ENCODE assay signal across 8 cellular contexts in the genomic region with DNA sequence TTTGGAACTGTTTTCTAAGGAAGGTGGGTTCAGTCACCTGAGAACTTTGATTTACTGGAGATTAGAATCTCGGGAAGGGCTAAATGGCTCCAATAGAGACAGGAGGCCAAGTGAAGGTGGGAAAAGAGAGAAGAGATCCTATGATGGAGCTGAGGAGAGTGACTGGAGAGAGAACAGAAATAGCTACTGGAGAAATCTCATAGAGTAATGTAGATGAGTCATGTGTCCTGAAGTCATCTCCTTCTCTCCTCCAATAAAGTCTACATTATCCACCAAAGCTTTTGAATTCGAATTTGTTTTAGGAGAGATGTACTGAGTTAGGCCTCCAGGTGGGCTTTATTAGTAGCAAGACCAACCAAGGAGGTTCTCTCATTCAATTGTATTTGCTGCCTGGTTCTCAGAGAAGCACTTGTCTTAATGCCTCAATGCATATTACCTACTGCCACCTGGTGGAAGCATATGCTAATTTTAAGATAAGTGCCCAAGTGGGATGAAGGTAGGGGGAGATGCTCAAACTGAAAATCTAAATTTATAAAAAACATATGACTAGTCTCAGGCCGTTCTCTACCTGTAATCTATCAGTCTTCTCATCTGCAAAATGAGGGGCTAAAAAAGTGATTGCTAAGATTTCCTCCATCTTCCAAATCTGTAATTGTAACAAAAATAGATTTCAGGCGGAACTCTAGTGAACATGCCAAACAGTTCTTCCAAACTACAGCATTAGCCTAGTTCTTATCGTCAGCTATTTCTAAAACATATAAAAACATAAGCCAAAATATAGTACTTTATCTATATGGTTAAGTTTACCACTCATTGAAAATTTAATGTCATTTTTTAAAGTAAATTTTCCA. TPM values are rescaled to one million over a fixed set of nuclear protein-coding genes. Genes with fewer than 3 reads are reported as not detected.
DNase-seq lines count a peak whose midpoint lies in the region; ATAC-seq and TF ChIP-seq lines count a peak whose summit lies in the region.

No MANE protein-coding gene starts in this region.

- no peaks in the 10 kb centered on the region for H3K9me3 ChIP-seq in ascending aorta

- no peak overlapping the region for H3K27ac Mint-ChIP-seq in activated naive CD4-positive, alpha-beta T cell treated with anti-CD3 and anti-CD28 coated beads, Interleukin-2, amount 10 ng/mL, durations not matched to agents 7 days and 5 days

- H3K4me1 ChIP-seq in ascending aorta: no peaks in the 10 kb centered on the region

- ATAC-seq in left lobe of liver: peak; percentile 85

- H3K4me1 Mint-ChIP-seq in activated naive CD4-positive, alpha-beta T cell treated with anti-CD3 and anti-CD28 coated beads, Interleukin-2, amount 10 ng/mL, durations not matched to agents 7 days and 5 days: peaks cover 33% of the 10 kb centered on the region

- no peaks in the 10 kb centered on the region for H3K27me3 ChIP-seq in ascending aorta

- H3K27me3 Mint-ChIP-seq in activated naive CD4-positive, alpha-beta T cell treated with anti-CD3 and anti-CD28 coated beads, Interleukin-2, amount 10 ng/mL, durations not matched to agents 7 days and 5 days: no peaks in the 10 kb centered on the region

- H3K27ac ChIP-seq in ascending aorta: no peak overlapping the region

- TF ChIP-seq CTCF in HFF-Myc (IDR thresholded peaks at IDR 0.05; ENCODE audit: low read depth, low read length, missing control alignments) (peak; percentile 66), ascending aorta (IDR thresholded peaks at IDR 0.05) (peak in 2 of 3 experiments; percentile 25 to 51)

- H3K9me3 Mint-ChIP-seq in activated naive CD4-positive, alpha-beta T cell treated with anti-CD3 and anti-CD28 coated beads, Interleukin-2, amount 10 ng/mL, durations not matched to agents 7 days and 5 days: no peaks in the 10 kb centered on the region

- intact Hi-C loops in ascending aorta (cut with DNase I): loop anchor here (1.0 kb wide), 1 partner anchor 18 kb away; no protein-coding TSS in a partner anchor

- DNase-seq in stimulated activated CD4-positive, alpha-beta T cell treated with anti-CD3 and anti-CD28 coated beads, Interleukin-2, amount 100 ng/mL, for 4 hours (ENCODE audit: low read depth): peak; percentile 22
- DNase-seq in stimulated activated CD4-positive, alpha-beta T cell treated with anti-CD3 and anti-CD28 coated beads, Interleukin-4, amount 100 ng/mL, for 1 hour: no peak
- DNase-seq in HFF-Myc (ENCODE audit: extremely low read depth, low read depth) (peak; percentile 37), NCI-H1436 treated with DMSO at 0.1 percent for 48 hours (lab: John Stamatoyannopoulos, UW) (peak; percentile 7), ascending aorta (ENCODE audit: low spot score in 2 of 2) (no peak), left lobe of liver (ENCODE audit: low spot score) (no peak), occipital lobe (lab: John Stamatoyannopoulos, UW) (no peak)
- DNase-seq in activated naive CD4-positive, alpha-beta T cell treated with anti-CD3 and anti-CD28 coated beads, Interleukin-2, amount 10 ng/mL, durations not matched to agents 7 days and 5 days: no peak

- H3K36me3 Mint-ChIP-seq in activated naive CD4-positive, alpha-beta T cell treated with anti-CD3 and anti-CD28 coated beads, Interleukin-2, amount 10 ng/mL, durations not matched to agents 7 days and 5 days: peaks cover 58% of the 10 kb centered on the region

- CTCF ChIA-PET in activated naive CD4-positive, alpha-beta T cell treated with anti-CD3 and anti-CD28 coated beads, Interleukin-2, amount 10 ng/mL, durations not matched to agents 7 days and 5 days (lab: Charles Lee): interaction anchor here (0.6 to 2.6 kb wide), 21 partner anchors 9 to 184 kb away, joined by 3 to 17 read pairs (median 5); a partner anchor contains a TSS

- H3K4me3 ChIP-seq in HFF-Myc (replicated peaks; ENCODE audit: low read depth, low read length): no peak overlapping the region
- H3K4me3 ChIP-seq in ascending aorta: no peak overlapping the region

- no peaks in the 10 kb centered on the region for H3K36me3 ChIP-seq in ascending aorta

- H3K4me3 Mint-ChIP-seq in activated naive CD4-positive, alpha-beta T cell treated with anti-CD3 and anti-CD28 coated beads, Interleukin-2, amount 10 ng/mL, durations not matched to agents 7 days and 5 days: no peak overlapping the region

RNA-seq across cellular contexts. Expression of a gene that starts 24.4 kb away (rescaled TPM):
- not detected for total RNA-seq in ascending aorta
- 1.1 TPM for total RNA-seq in left lobe of liver
- 3.1 TPM for total RNA-seq in occipital lobe

Comparison
In these comparisons a context has a peak if more than half of its experiments do, and no peak if none do; other contexts are left out.
1. DNase-seq: peak in stimulated activated CD4-positive, alpha-beta T cell treated with anti-CD3 and anti-CD28 coated beads, Interleukin-2, amount 100 ng/mL, for 4 hours (single experiment), HFF-Myc (single experiment) and NCI-H1436 treated with DMSO at 0.1 percent for 48 hours (single experiment); none in stimulated activated CD4-positive, alpha-beta T cell treated with anti-CD3 and anti-CD28 coated beads, Interleukin-4, amount 100 ng/mL, for 1 hour (single experiment), ascending aorta (0 of 2), left lobe of liver (single experiment), occipital lobe (single experiment) and activated naive CD4-positive, alpha-beta T cell treated with anti-CD3 and anti-CD28 coated beads, Interleukin-2, amount 10 ng/mL, durations not matched to agents 7 days and 5 days (single experiment).